In genomic region chr10:131899116-131899690, GRCh38 we compare ENCODE assay signal across 12 cellular contexts. TPM values are rescaled to one million over a fixed set of nuclear protein-coding genes. Genes with fewer than 3 reads are reported as not detected.
DNase-seq lines count a peak whose midpoint lies in the region; ATAC-seq and TF ChIP-seq lines count a peak whose summit lies in the region.
"Had no signal": no experiment of that assay in that cellular context is flagged by ENCODE, and none has a peak within 500 bp of the region (broad histone marks: within the 10 kb centered on the region; RNA-seq: fewer than 3 reads in every experiment).

No MANE protein-coding gene starts in this region.

- no peak for TF ChIP-seq POLR2A in spleen (IDR thresholded peaks at IDR 0.05)

- no peak for ATAC-seq in activated T-cell treated with anti-CD3 and anti-CD28 coated beads, Interleukin-2, amount 50 U/mL, for 72 hours (replicated peaks in 1 of 2)
- no peak for ATAC-seq in central memory CD8-positive, alpha-beta T cell (replicated peaks; ENCODE audit: extremely low read depth, poor library complexity, severe bottlenecking)
- ATAC-seq: K562 had no signal

- peaks cover 0 to 18% (median 0%) of the 10 kb centered on the region in 7 donors for H3K27me3 ChIP-seq in spleen (replicated peaks in 1 of 7)
- no peaks in the 10 kb centered on the region for H3K27me3 ChIP-seq in effector memory CD4-positive, alpha-beta T cell (replicated peaks; ENCODE audit: control insufficient read depth, insufficient read depth, low read length, poor library complexity, severe bottlenecking)

- peaks cover 51% of the 10 kb centered on the region for H3K4me1 Mint-ChIP-seq in activated T-cell treated with anti-CD3 and anti-CD28 coated beads, Interleukin-2, amount 50 U/mL, for 72 hours (ENCODE audit: low read depth)
- peaks cover 10 to 16% (median 15%) of the 10 kb centered on the region in 3 donors for H3K4me1 Mint-ChIP-seq in IgD-negative memory B cell
- H3K4me1 Mint-ChIP-seq in central memory CD8-positive, alpha-beta T cell: peaks cover 58% of the 10 kb centered on the region

- H3K4me1 ChIP-seq in spleen: peaks cover 22 to 57% (median 35%) of the 10 kb centered on the region in 6 donors
- peaks cover 11% of the 10 kb centered on the region for H3K4me1 ChIP-seq in effector memory CD4-positive, alpha-beta T cell (ENCODE audit: control insufficient read depth, insufficient read depth, low read length, poor library complexity, severe bottlenecking)

- no peak for DNase-seq in activated T-cell treated with anti-CD3 and anti-CD28 coated beads, Interleukin-2, amount 50 U/mL, for 72 hours
- DNase-seq in activated T-cell treated with anti-CD3 and anti-CD28 coated beads for 4 hours (no peak), spleen (peak; percentile 73)
- DNase-seq in central memory CD8-positive, alpha-beta T cell (ENCODE audit: low spot score in 2 of 2): no peak
- no peak for DNase-seq in activated CD8-positive, alpha-beta memory T cell treated with anti-CD3 and anti-CD28 coated beads, Interleukin-2, amount 50 U/mL, for 4 hours
- DNase-seq in effector memory CD4-positive, alpha-beta T cell: no peak
- DNase-seq in activated CD8-positive, alpha-beta memory T cell treated with anti-CD3 and anti-CD28 coated beads for 24 hours: no peak
- DNase-seq: mammary epithelial cell, NCI-H446 had no signal

- H3K4me3 Mint-ChIP-seq in activated T-cell treated with anti-CD3 and anti-CD28 coated beads, Interleukin-2, amount 50 U/mL, for 72 hours: peak overlapping the region; percentile 87 to 94
- peak overlapping the region; percentile 88 to 97 (median 95) for H3K4me3 Mint-ChIP-seq in IgD-negative memory B cell
- peak overlapping the region; percentile 81 for H3K4me3 Mint-ChIP-seq in central memory CD8-positive, alpha-beta T cell

- peak overlapping the region in 1 of 8 donors; percentile 98 for H3K4me3 ChIP-seq in spleen
- H3K4me3 ChIP-seq in effector memory CD4-positive, alpha-beta T cell (ENCODE audit: insufficient read depth, low read depth, low read length, poor library complexity, severe bottlenecking): no peak overlapping the region

- no peaks in the 10 kb centered on the region for H3K9me3 Mint-ChIP-seq in activated T-cell treated with anti-CD3 and anti-CD28 coated beads, Interleukin-2, amount 50 U/mL, for 72 hours
- no peaks in the 10 kb centered on the region for H3K9me3 Mint-ChIP-seq in IgD-negative memory B cell
- H3K9me3 Mint-ChIP-seq in central memory CD8-positive, alpha-beta T cell: no peaks in the 10 kb centered on the region
- H3K9me3 Mint-ChIP-seq: endodermal cell had no signal

- no peak overlapping the region for H3K27ac ChIP-seq in spleen
- H3K27ac ChIP-seq in effector memory CD4-positive, alpha-beta T cell (ENCODE audit: insufficient read depth, low read length, poor library complexity, severe bottlenecking): no peak overlapping the region

- H3K9me3 ChIP-seq in spleen: no peaks in the 10 kb centered on the region
- no peaks in the 10 kb centered on the region for H3K9me3 ChIP-seq in effector memory CD4-positive, alpha-beta T cell (ENCODE audit: control insufficient read depth, low read length)

- no peaks in the 10 kb centered on the region for H3K36me3 Mint-ChIP-seq in activated T-cell treated with anti-CD3 and anti-CD28 coated beads, Interleukin-2, amount 50 U/mL, for 72 hours (ENCODE audit: insufficient read depth in 2 of 2)
- no peaks in the 10 kb centered on the region for H3K36me3 Mint-ChIP-seq in IgD-negative memory B cell
- peaks cover 27% of the 10 kb centered on the region for H3K36me3 Mint-ChIP-seq in central memory CD8-positive, alpha-beta T cell (ENCODE audit: insufficient read depth)

- peaks cover 11% of the 10 kb centered on the region for H3K27me3 Mint-ChIP-seq in activated T-cell treated with anti-CD3 and anti-CD28 coated beads, Interleukin-2, amount 50 U/mL, for 72 hours (ENCODE audit: low read depth)
- peaks cover 17% of the 10 kb centered on the region for H3K27me3 Mint-ChIP-seq in IgD-negative memory B cell
- peaks cover 10% of the 10 kb centered on the region for H3K27me3 Mint-ChIP-seq in central memory CD8-positive, alpha-beta T cell

- H3K27ac Mint-ChIP-seq in activated T-cell treated with anti-CD3 and anti-CD28 coated beads, Interleukin-2, amount 50 U/mL, for 72 hours: peak overlapping the region; percentile 21
- peak overlapping the region; percentile 17 to 99 (median 93) for H3K27ac Mint-ChIP-seq in IgD-negative memory B cell
- H3K27ac Mint-ChIP-seq in central memory CD8-positive, alpha-beta T cell (ENCODE audit: low read depth): peak overlapping the region; percentile 90

- WGBS in spleen, 5 donors: 68 to 81% (median 73%) methylated on average over 8 of the region's 8 CpGs

- H3K36me3 ChIP-seq in spleen: no peaks in the 10 kb centered on the region
- H3K36me3 ChIP-seq in effector memory CD4-positive, alpha-beta T cell (ENCODE audit: control insufficient read depth, insufficient read depth, low read length): no peaks in the 10 kb centered on the region

- intact Hi-C loops in spleen (cut with DNase I; ENCODE audit: low total_unique reads): no loop called here

- TF ChIP-seq CTCF in spleen (IDR thresholded peaks at IDR 0.05 in 8 of 11, conservative IDR thresholded peaks at IDR 0.05 in 3 of 11): no peak

RNA-seq across cellular contexts. Expression of gene PPP2R2D, which starts 1.6 kb away (rescaled TPM):
- total RNA-seq in activated T-cell treated with anti-CD3 and anti-CD28 coated beads, Interleukin-2, amount 50 U/mL, for 72 hours: 10 to 100 TPM; 32.5 to 40.7 TPM
- polyA plus RNA-seq in IgD-negative memory B cell: 17.1 TPM
- 10 to 100 TPM; 28.0 to 41.2 (median 35.3) TPM for total RNA-seq in spleen
- polyA plus RNA-seq in spleen: 10 to 100 TPM; 15.6 to 21.0 (median 17.3) TPM

Comparison
In these comparisons a context has a peak if more than half of its experiments do, and no peak if none do; other contexts are left out.
1. H3K27ac Mint-ChIP-seq: peak in every context shown above with its lines; median percentile 93 in IgD-negative memory B cell; 90 in central memory CD8-positive, alpha-beta T cell; 21 in activated T-cell treated with anti-CD3 and anti-CD28 coated beads, Interleukin-2, amount 50 U/mL, for 72 hours.